In genomic region chr16:56277040-56277439, GRCh38 we compare ENCODE assay signal across 13 cellular contexts.
DNase-seq lines count a peak whose midpoint lies in the region; ATAC-seq and TF ChIP-seq lines count a peak whose summit lies in the region.
"Had no signal": no experiment of that assay in that cellular context is flagged by ENCODE, and none has a peak within 500 bp of the region (broad histone marks: within the 10 kb centered on the region; RNA-seq: fewer than 3 reads in every experiment).

No MANE protein-coding gene starts in this region.

- H3K9me3 ChIP-seq in CD8-positive, alpha-beta T cell (ENCODE audit: low read length) = no peaks in the 10 kb centered on the region
- H3K9me3 ChIP-seq: neutrophil, tibial nerve had no signal

- peaks cover 11% of the 10 kb centered on the region for H3K4me1 Mint-ChIP-seq in nephron progenitor cell
- H3K4me1 Mint-ChIP-seq in CD8-positive, alpha-beta T cell (ENCODE audit: low read depth) = peaks cover 21% of the 10 kb centered on the region

- no peak overlapping the region for H3K4me3 ChIP-seq in coronary artery
- H3K4me3 ChIP-seq in CD8-positive, alpha-beta T cell (ENCODE audit: low read depth, low read length) = no peak overlapping the region
- H3K4me3 ChIP-seq: tibial nerve had no signal

- H3K36me3 ChIP-seq in CD8-positive, alpha-beta T cell (ENCODE audit: insufficient read depth, low read length) = no peaks in the 10 kb centered on the region
- H3K36me3 ChIP-seq: neutrophil, tibial nerve had no signal

- POLR2A ChIA-PET in CD8-positive, alpha-beta T cell (lab: Charles Lee) = no interaction called here

- peak; percentile 53 for DNase-seq in D341Med (ENCODE audit: low spot score)
- DNase-seq in HuH-7 (ENCODE audit: low spot score) = peak; percentile 23
- peak in 1 of 61 donors; percentile 54 for DNase-seq in caudate nucleus (lab: John Stamatoyannopoulos, UW)
- DNase-seq in nephron progenitor cell = peak; percentile 51
- DNase-seq in coronary artery (ENCODE audit: low spot score) = no peak
- no peak for DNase-seq in CD8-positive, alpha-beta T cell
- no peak for DNase-seq in NCI-H1048 (lab: John Stamatoyannopoulos, UW)
- DNase-seq: activated CD4-positive, alpha-beta T cell treated with anti-CD3 and anti-CD28 coated beads for 1 hour; activated gamma-delta T cell treated with Interleukin-2 at 50 U/mL for 16 hours; EL; NCI-H1092 treated with DMSO at 0.1 percent for 48 hours had no signal

- ATAC-seq in CD8-positive, alpha-beta T cell = no peak

- peaks cover 5% of the 10 kb centered on the region for H3K4me1 ChIP-seq in CD8-positive, alpha-beta T cell (ENCODE audit: insufficient read depth, low read length)
- H3K4me1 ChIP-seq: tibial nerve had no signal

- peak; percentile 46 for TF ChIP-seq CTCF in nephron progenitor cell (IDR thresholded peaks at IDR 0.05)
- TF ChIP-seq CTCF in coronary artery (IDR thresholded peaks at IDR 0.05) = no peak
- no peak for TF ChIP-seq CTCF in CD8-positive, alpha-beta T cell (IDR thresholded peaks at IDR 0.05)

- H3K4me3 Mint-ChIP-seq in nephron progenitor cell = no peak overlapping the region
- H3K4me3 Mint-ChIP-seq in CD8-positive, alpha-beta T cell = no peak overlapping the region

- peaks cover 25% of the 10 kb centered on the region for H3K27me3 Mint-ChIP-seq in nephron progenitor cell (ENCODE audit: low read depth, poor library complexity)
- no peaks in the 10 kb centered on the region for H3K27me3 Mint-ChIP-seq in CD8-positive, alpha-beta T cell (ENCODE audit: low read depth)

- H3K27ac Mint-ChIP-seq in nephron progenitor cell = no peak overlapping the region
- H3K27ac Mint-ChIP-seq in CD8-positive, alpha-beta T cell = no peak overlapping the region

- H3K27me3 ChIP-seq in CD8-positive, alpha-beta T cell (ENCODE audit: insufficient read depth, low read length) = no peaks in the 10 kb centered on the region
- H3K27me3 ChIP-seq: neutrophil, tibial nerve had no signal

- H3K27ac ChIP-seq in caudate nucleus (ENCODE audit: low read depth, low read length) (peak overlapping the region; percentile 85), coronary artery (no peak overlapping the region)
- H3K27ac ChIP-seq in CD8-positive, alpha-beta T cell (ENCODE audit: low read depth, low read length) = no peak overlapping the region
- H3K27ac ChIP-seq: neutrophil, tibial nerve had no signal

- CTCF ChIA-PET in CD8-positive, alpha-beta T cell (lab: Charles Lee) = no interaction called here

- no peaks in the 10 kb centered on the region for H3K36me3 Mint-ChIP-seq in nephron progenitor cell (ENCODE audit: low read depth)
- no peaks in the 10 kb centered on the region for H3K36me3 Mint-ChIP-seq in CD8-positive, alpha-beta T cell

- H3K9me3 Mint-ChIP-seq in nephron progenitor cell = peaks cover 17% of the 10 kb centered on the region
- no peaks in the 10 kb centered on the region for H3K9me3 Mint-ChIP-seq in CD8-positive, alpha-beta T cell

- intact Hi-C loops in CD8-positive, alpha-beta T cell (cut with DNase I, micrococcal nuclease) = no loop called here

Comparison
In these comparisons a context has a peak if more than half of its experiments do, and no peak if none do; other contexts are left out.
1. DNase-seq: peak in D341Med (single experiment), HuH-7 (single experiment) and nephron progenitor cell (single experiment); none in coronary artery (single experiment), CD8-positive, alpha-beta T cell (0 of 7) and NCI-H1048 (single experiment).